Comparison of ENCODE assay signal across 1 cellular context in genomic region chr5:10736354-10736753, GRCh38.
TF ChIP-seq lines count a peak whose summit lies in the region.

No MANE protein-coding gene starts in this region.

TF ChIP-seq in GM23338, 12 proteins besides CTCF, POLR2A, EP300 and RAD21 (continued from another document):
- TF ChIP-seq REST (IDR thresholded peaks at IDR 0.05; ENCODE audit: unreplicated experiment), result no peak
- no peak for TF ChIP-seq POLR2AphosphoS5 (IDR thresholded peaks at IDR 0.05; ENCODE audit: low read depth)
- TF ChIP-seq ZNF462 (CRISPR knock-in tag; IDR thresholded peaks at IDR 0.05), result no peak
- no peak for TF ChIP-seq STAT1 (IDR thresholded peaks at IDR 0.05; ENCODE audit: unreplicated experiment)
- TF ChIP-seq EZH2phosphoT487 (IDR thresholded peaks at IDR 0.05; ENCODE audit: unreplicated experiment), result no peak
- no peak for TF ChIP-seq EZH2 (IDR thresholded peaks at IDR 0.05; ENCODE audit: low read depth, unreplicated experiment)
- no peak for TF ChIP-seq ZNF114 (CRISPR knock-in tag; IDR thresholded peaks at IDR 0.05)
TF ChIP-seq in GM23338: peak in this region for 0.
